ENCODE assay signal across 9 cellular contexts in genomic region chr1:63366915-63367217, GRCh38. TPM values are rescaled to one million over a fixed set of nuclear protein-coding genes. Genes with fewer than 3 reads are reported as not detected.
DNase-seq lines count a peak whose midpoint lies in the region; ATAC-seq lines count a peak whose summit lies in the region.
"Had no signal": no experiment of that assay in that cellular context is flagged by ENCODE, and none has a peak within 500 bp of the region (broad histone marks: within the 10 kb centered on the region; RNA-seq: fewer than 3 reads in every experiment).

No MANE protein-coding gene starts in this region.

- CTCF ChIA-PET in activated CD4-positive, alpha-beta memory T cell treated with anti-CD3 and anti-CD28 coated beads, Interleukin-2, amount 10 ng/mL, durations not matched to agents 7 days and 5 days (lab: Charles Lee) = no interaction called here

- H3K27ac Mint-ChIP-seq in activated CD4-positive, alpha-beta memory T cell treated with anti-CD3 and anti-CD28 coated beads, Interleukin-2, amount 10 ng/mL, durations not matched to agents 7 days and 5 days = peak overlapping the region; percentile 32
- H3K27ac Mint-ChIP-seq in stimulated activated naive B cell treated with anti-CD40 and anti-IgM and Interleukin-4, amounts not matched to agents 10 μg/mL and 1 μg/mL and 100 μg/mL, for 72 hours = peak overlapping the region; percentile 84

- H3K9me3 Mint-ChIP-seq in activated CD4-positive, alpha-beta memory T cell treated with anti-CD3 and anti-CD28 coated beads, Interleukin-2, amount 10 ng/mL, durations not matched to agents 7 days and 5 days = no peaks in the 10 kb centered on the region
- H3K9me3 Mint-ChIP-seq in stimulated activated naive B cell treated with anti-CD40 and anti-IgM and Interleukin-4, amounts not matched to agents 10 μg/mL and 1 μg/mL and 100 μg/mL, for 72 hours = no peaks in the 10 kb centered on the region

- peaks cover 20% of the 10 kb centered on the region for H3K4me1 Mint-ChIP-seq in activated CD4-positive, alpha-beta memory T cell treated with anti-CD3 and anti-CD28 coated beads, Interleukin-2, amount 10 ng/mL, durations not matched to agents 7 days and 5 days
- peaks cover 12 to 22% of the 10 kb centered on the region in 2 donors for H3K4me1 Mint-ChIP-seq in stimulated activated naive B cell treated with anti-CD40 and anti-IgM and Interleukin-4, amounts not matched to agents 10 μg/mL and 1 μg/mL and 100 μg/mL, for 72 hours

- ATAC-seq in stimulated activated naive B cell treated with anti-CD40 and anti-IgM and Interleukin-4, amounts not matched to agents 10 μg/mL and 1 μg/mL and 100 μg/mL, for 72 hours (replicated peaks) = no peak
- no peak for ATAC-seq in GM18867 (IDR thresholded peaks at IDR 0.05; ENCODE audit: unreplicated experiment)

- no peaks in the 10 kb centered on the region for H3K36me3 ChIP-seq in iPS-15b (ENCODE audit: control insufficient read depth, insufficient read depth, low read length)

- peak overlapping the region; percentile 41 for H3K4me3 ChIP-seq in iPS-15b (ENCODE audit: low read depth, low read length)

- H3K9ac ChIP-seq in iPS-15b (ENCODE audit: low read depth, low read length) = no peak overlapping the region

- H3K4me1 ChIP-seq in iPS-15b (ENCODE audit: control insufficient read depth, insufficient read depth, low read length) = no peaks in the 10 kb centered on the region

- DNase-seq in NCI-H2196 treated with DMSO at 0.1 percent for 48 hours (lab: John Stamatoyannopoulos, UW; ENCODE audit: unreplicated experiment) = peak; percentile 82
- DNase-seq in NCI-H2196 (lab: John Stamatoyannopoulos, UW; ENCODE audit: unreplicated experiment) = no peak
- no peak for DNase-seq in activated CD4-positive, alpha-beta memory T cell treated with anti-CD3 and anti-CD28 coated beads, Interleukin-2, amount 10 ng/mL, durations not matched to agents 7 days and 5 days
- no peak for DNase-seq in stimulated activated naive B cell treated with anti-CD40 and anti-IgM and Interleukin-4, amounts not matched to agents 10 μg/mL and 1 μg/mL and 100 μg/mL, for 72 hours
- no peak for DNase-seq in NCI-H2081 (lab: John Stamatoyannopoulos, UW)
- DNase-seq in NCI-H2227 (lab: John Stamatoyannopoulos, UW; ENCODE audit: unreplicated experiment) = no peak

- H3K4me3 Mint-ChIP-seq in activated CD4-positive, alpha-beta memory T cell treated with anti-CD3 and anti-CD28 coated beads, Interleukin-2, amount 10 ng/mL, durations not matched to agents 7 days and 5 days = peak overlapping the region; percentile 85
- H3K4me3 Mint-ChIP-seq in stimulated activated naive B cell treated with anti-CD40 and anti-IgM and Interleukin-4, amounts not matched to agents 10 μg/mL and 1 μg/mL and 100 μg/mL, for 72 hours = peak overlapping the region; percentile 81 to 100

- POLR2A ChIA-PET in activated CD4-positive, alpha-beta memory T cell treated with anti-CD3 and anti-CD28 coated beads, Interleukin-2, amount 10 ng/mL, durations not matched to agents 7 days and 5 days (lab: Charles Lee) = interaction anchor here (1.1 to 1.4 kb wide), 2 partner anchors 157 to 226 kb away, joined by 3 to 5 read pairs; partner anchors contain the start of genes EFCAB7, ITGB3BP and PGM1

- H3K27me3 ChIP-seq in iPS-15b (ENCODE audit: control insufficient read depth, insufficient read depth, low read length) = peaks cover 5% of the 10 kb centered on the region

- H3K9me3 ChIP-seq in iPS-15b (ENCODE audit: control insufficient read depth, insufficient read depth, low read length) = no peaks in the 10 kb centered on the region

- peaks cover 13% of the 10 kb centered on the region for H3K36me3 Mint-ChIP-seq in activated CD4-positive, alpha-beta memory T cell treated with anti-CD3 and anti-CD28 coated beads, Interleukin-2, amount 10 ng/mL, durations not matched to agents 7 days and 5 days (ENCODE audit: low read depth)
- peaks cover 5 to 7% of the 10 kb centered on the region in 2 donors for H3K36me3 Mint-ChIP-seq in stimulated activated naive B cell treated with anti-CD40 and anti-IgM and Interleukin-4, amounts not matched to agents 10 μg/mL and 1 μg/mL and 100 μg/mL, for 72 hours

- peaks cover 18% of the 10 kb centered on the region for H3K27me3 Mint-ChIP-seq in activated CD4-positive, alpha-beta memory T cell treated with anti-CD3 and anti-CD28 coated beads, Interleukin-2, amount 10 ng/mL, durations not matched to agents 7 days and 5 days
- H3K27me3 Mint-ChIP-seq in stimulated activated naive B cell treated with anti-CD40 and anti-IgM and Interleukin-4, amounts not matched to agents 10 μg/mL and 1 μg/mL and 100 μg/mL, for 72 hours = peaks cover 0 to 3% of the 10 kb centered on the region in 2 donors

RNA-seq across cellular contexts. Expression of gene ALG6, which starts 0.6 kb away (rescaled TPM):
- 10 to 100 TPM; 21.7 to 23.8 TPM for total RNA-seq in activated CD4-positive, alpha-beta memory T cell treated with anti-CD3 and anti-CD28 coated beads, Interleukin-2, amount 10 ng/mL, durations not matched to agents 7 days and 5 days

RNA-seq across cellular contexts. Expression of gene FOXD3, which starts 44.5 kb away (rescaled TPM):
- not detected for total RNA-seq in activated CD4-positive, alpha-beta memory T cell treated with anti-CD3 and anti-CD28 coated beads, Interleukin-2, amount 10 ng/mL, durations not matched to agents 7 days and 5 days
- total RNA-seq: LHCN-M2 had no signal
